In the genomic region with DNA sequence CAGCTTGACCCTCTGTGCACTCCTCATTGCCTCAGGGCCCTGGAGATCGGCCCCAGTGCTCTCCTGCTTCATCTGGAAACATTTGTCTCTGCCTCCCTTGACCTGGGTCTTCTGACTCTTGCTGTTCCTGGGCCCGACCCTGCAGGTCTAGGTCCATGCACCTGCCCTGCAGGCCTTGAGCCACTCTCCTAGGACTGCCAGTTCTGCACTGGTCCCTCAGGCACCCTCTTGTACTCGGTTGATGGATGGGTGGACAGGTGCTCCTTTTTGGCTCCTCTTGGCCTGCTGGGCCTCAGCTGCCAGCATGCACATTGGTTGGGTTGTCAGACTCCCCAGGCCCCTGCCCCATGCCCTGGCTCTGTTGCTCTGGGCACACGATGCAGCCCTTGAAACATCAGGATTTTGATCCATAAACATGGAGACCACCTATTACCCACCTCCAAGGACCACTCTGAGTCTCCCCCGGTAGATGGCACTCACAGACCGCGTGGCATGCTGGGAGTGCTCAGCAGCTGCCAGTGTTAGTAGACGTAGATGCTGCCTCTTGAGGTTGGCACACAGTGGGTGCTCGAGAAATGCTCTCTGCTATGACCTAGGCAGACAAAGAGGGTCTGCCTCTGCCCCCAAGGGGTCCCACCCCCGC, we compare ENCODE assay signal across 29 cellular contexts. TPM values are rescaled to one million over a fixed set of nuclear protein-coding genes. Genes with fewer than 3 reads are reported as not detected.
DNase-seq lines count a peak whose midpoint lies in the region; ATAC-seq, FAIRE-seq and TF ChIP-seq lines count a peak whose summit lies in the region.
"Had no signal": no experiment of that assay in that cellular context is flagged by ENCODE, and none has a peak within 500 bp of the region (broad histone marks: within the 10 kb centered on the region; RNA-seq: fewer than 3 reads in every experiment).

No MANE protein-coding gene starts in this region.

- intact Hi-C loops in gastrocnemius medialis (cut with DNase I; ENCODE audit: low total_unique reads): no loop called here

- no peak overlapping the region for H2BK20ac ChIP-seq in H1 (ENCODE audit: low read length)

- TF ChIP-seq EP300 in H1 (IDR thresholded peaks at IDR 0.05; ENCODE audit: borderline replicate concordance in 1 of 2, low read depth in 2 of 2, low read length in 2 of 2): no peak

- in situ Hi-C loops in gastrocnemius medialis (cut with MboI; ENCODE audit: low sequenced_read_pairs in 4 of 4): no loop called here

- 84% methylated on average over 10 of the region's 10 CpGs; no CpG with 5 or more reads in 1 of the 2 experiments for WGBS in H1 (ENCODE audit: extremely low coverage in 1 of 2, insufficient coverage in 1 of 2, insufficient read length in 1 of 2, insufficient replicate concordance in 2 of 2, low coverage in 1 of 2, low lambda C conversion rate in 2 of 2, missing lambda C conversion rate in 1 of 2), 2 experiments

- H4K20me1 ChIP-seq in OCI-LY3 (ENCODE audit: insufficient read depth, low read length) (no peaks in the 10 kb centered on the region), H1 (replicated peaks in 1 of 2; ENCODE audit: control insufficient read depth in 1 of 2, insufficient read depth in 2 of 2, low read length in 2 of 2) (peaks cover 11 to 26% of the 10 kb centered on the region in 2 experiments)

- H4K8ac ChIP-seq in H1 (ENCODE audit: extremely low read depth, insufficient read depth, low read length): no peak overlapping the region

- peaks cover 1% of the 10 kb centered on the region; the same call in 1 of the 2 replicates for H3K23me2 ChIP-seq in H1 (ENCODE audit: low read depth, low read length)

- no peak for FAIRE-seq in H1 (lab: Jason Lieb, UNC)
- FAIRE-seq: colon, RCC 7860 had no signal

- H3K23ac ChIP-seq in H1 (ENCODE audit: insufficient read length): no peak overlapping the region

- H3K9me3 ChIP-seq in OCI-LY3 (ENCODE audit: insufficient read depth, low read length) (no peaks in the 10 kb centered on the region), H1 (ENCODE audit: insufficient read depth in 2 of 2, low read depth in 1 of 2, low read length in 1 of 2) (no peaks in the 10 kb centered on the region), gastrocnemius medialis (no peaks in the 10 kb centered on the region)
- H3K9me3 ChIP-seq: breast epithelium, esophagus muscularis mucosa, right lobe of liver, SJSA1, suprapubic skin had no signal

- H3K79me1 ChIP-seq in H1 (ENCODE audit: low read depth, low read length): no peaks in the 10 kb centered on the region

- H3K36me3 ChIP-seq in OCI-LY3 (replicated peaks; ENCODE audit: low read depth, low read length): no peaks in the 10 kb centered on the region
- H3K36me3 ChIP-seq in H1 (ENCODE audit: control insufficient read depth in 2 of 4, insufficient read depth in 4 of 4, low read length in 3 of 4): peaks cover 0 to 7% (median 0%) of the 10 kb centered on the region in 4 experiments; a peak in 1 of 8 replicates
- no peaks in the 10 kb centered on the region for H3K36me3 ChIP-seq in gastrocnemius medialis
- H3K36me3 ChIP-seq: breast epithelium, SJSA1, suprapubic skin had no signal

- POLR2A ChIA-PET in H1 (lab: Charles Lee; ENCODE audit: partially characterized antibody): no interaction called here

- H3K27me3 ChIP-seq in OCI-LY3 (ENCODE audit: low read depth, low read length) (no peaks in the 10 kb centered on the region), H1 (replicated peaks in 1 of 4; ENCODE audit: control insufficient read depth in 3 of 4, extremely low read depth in 1 of 4, insufficient read depth in 3 of 4, low read length in 3 of 4) (peaks cover 31 to 51% (median 44%) of the 10 kb centered on the region in 4 experiments), gastrocnemius medialis (peaks cover 0 to 13% (median 9%) of the 10 kb centered on the region in 3 donors)
- H3K27me3 ChIP-seq: right lobe of liver had no signal

- no peak overlapping the region for H2BK15ac ChIP-seq in H1 (ENCODE audit: low read length)

- H3K4me2 ChIP-seq in OCI-LY3 (ENCODE audit: low read length) (no peak overlapping the region), H1 (ENCODE audit: insufficient read depth in 1 of 2, low read depth in 2 of 2, low read length in 2 of 2) (no peak overlapping the region)
- H3K4me2 ChIP-seq: hepatocyte had no signal

- TF ChIP-seq CTCF in GM12874 (IDR thresholded peaks at IDR 0.05; ENCODE audit: insufficient read depth, low read depth, low read length) (peak; percentile 19; the same call in 1 of the 2 replicates), OCI-LY3 (IDR thresholded peaks at IDR 0.05; ENCODE audit: low read depth, low read length) (0 out of 2 replicates have a peak, but pooled peaks have one; percentile 7), H1 (IDR thresholded peaks at IDR 0.05; ENCODE audit: control extremely low read depth in 1 of 3, insufficient read depth in 1 of 3, low read depth in 1 of 3, low read length in 3 of 3) (peak; percentile 4 to 15 (median 11); a peak in 2 of 4 replicates), gastrocnemius medialis (IDR thresholded peaks at IDR 0.05 in 4 of 5, conservative IDR thresholded peaks at IDR 0.05 in 1 of 5) (peak in 1 of 5 experiments; percentile 21)

- H3K14ac ChIP-seq in H1 (ENCODE audit: insufficient read length): no peak overlapping the region

- H2BK5ac ChIP-seq in H1 (ENCODE audit: low read depth, low read length): no peak overlapping the region

- H4K5ac ChIP-seq in H1 (ENCODE audit: insufficient read length, low read depth, low read length): no peak overlapping the region

- ATAC-seq in gastrocnemius medialis (peak; percentile 55 to 70), GM21529 (IDR thresholded peaks at IDR 0.05; ENCODE audit: unreplicated experiment) (no peak)
- ATAC-seq: activated CD8-positive, alpha-beta T cell treated with anti-CD3 and anti-CD28 coated beads for 36 hours; CD8-positive, alpha-beta T cell; right lobe of liver; stimulated activated memory B cell treated with anti-CD40 and anti-IgM and Interleukin-4, amounts not matched to agents 10 μg/mL and 1 μg/mL and 100 μg/mL, for 72 hours had no signal

- no peak overlapping the region for H3K9ac ChIP-seq in OCI-LY3 (ENCODE audit: low read length)
- no peak overlapping the region for H3K9ac ChIP-seq in H1 (replicated peaks in 1 of 4; ENCODE audit: extremely low read depth in 1 of 4, low read depth in 3 of 4, low read length in 3 of 4)

- peak; percentile 37 to 49 for TF ChIP-seq RAD21 in H1 (IDR thresholded peaks at IDR 0.05 in 1 of 2, conservative IDR thresholded peaks at IDR 0.05 in 1 of 2; ENCODE audit: low read depth in 2 of 2, low read length in 2 of 2)

- H2BK120ac ChIP-seq in H1 (replicated peaks; ENCODE audit: low read depth, low read length): no peak overlapping the region

- no peak overlapping the region for H3K56ac ChIP-seq in H1 (replicated peaks; ENCODE audit: insufficient read length, low read depth, low read length)

- no peak overlapping the region for H3K4ac ChIP-seq in H1 (replicated peaks; ENCODE audit: insufficient read length, low read depth, low read length)

- H3K4me3 ChIP-seq in OCI-LY3 (ENCODE audit: low read length) (no peak overlapping the region), H1 (ENCODE audit: extremely low read depth in 1 of 4, insufficient read depth in 2 of 4, low read depth in 3 of 4, low read length in 4 of 4) (no peak overlapping the region), gastrocnemius medialis (no peak overlapping the region)
- H3K4me3 ChIP-seq: breast epithelium, esophagus muscularis mucosa, hepatocyte, right lobe of liver, SJSA1, suprapubic skin had no signal

- H3K79me2 ChIP-seq in OCI-LY3 (ENCODE audit: low read length) (no peaks in the 10 kb centered on the region), H1 (ENCODE audit: control insufficient read depth in 1 of 2, insufficient read depth in 2 of 2, low read length in 2 of 2) (no peaks in the 10 kb centered on the region)
- H3K79me2 ChIP-seq: hepatocyte had no signal

- H4K91ac ChIP-seq in H1 (replicated peaks; ENCODE audit: insufficient read length, low read length): no peak overlapping the region

- H3K4me1 ChIP-seq in OCI-LY3 (ENCODE audit: low read length) (no peaks in the 10 kb centered on the region), H1 (replicated peaks in 1 of 4; ENCODE audit: control insufficient read depth in 3 of 4, insufficient read depth in 4 of 4, low read length in 3 of 4) (peaks cover 0 to 6% (median 0%) of the 10 kb centered on the region in 4 experiments; a peak in 2 of 7 replicates), gastrocnemius medialis (peaks cover 11 to 27% of the 10 kb centered on the region in 2 donors)
- H3K4me1 ChIP-seq: right lobe of liver, SJSA1 had no signal

- H2AFZ ChIP-seq in OCI-LY3 (ENCODE audit: low read depth, low read length) (no peak overlapping the region), H1 (ENCODE audit: low read length) (no peak overlapping the region)
- H2AFZ ChIP-seq: hepatocyte had no signal

- TF ChIP-seq POLR2A in H1 (IDR thresholded peaks at IDR 0.05; ENCODE audit: control extremely low read depth in 1 of 2, low read depth in 2 of 2, low read length in 2 of 2): no peak
- TF ChIP-seq POLR2A in gastrocnemius medialis (IDR thresholded peaks at IDR 0.05): no peak

- no peak overlapping the region for H3K27ac ChIP-seq in OCI-LY3 (ENCODE audit: low read length)
- no peak overlapping the region for H3K27ac ChIP-seq in H1 (ENCODE audit: low read depth, low read length)
- peak overlapping the region in 1 of 4 donors; percentile 68 for H3K27ac ChIP-seq in gastrocnemius medialis
- H3K27ac ChIP-seq: breast epithelium, esophagus muscularis mucosa, hepatocyte, right lobe of liver, SJSA1, suprapubic skin had no signal

- CTCF ChIA-PET in H1 (lab: Charles Lee; ENCODE audit: partially characterized antibody): interaction anchor here (0.7 to 1.4 kb wide), 3 partner anchors 18 to 79 kb away, joined by 3 to 5 read pairs (median 4); no protein-coding TSS in a partner anchor

- H2AK5ac ChIP-seq in H1 (ENCODE audit: low read depth, low read length): no peak overlapping the region

- no peak for DNase-seq in H1 (ENCODE audit: low read depth in 1 of 2, low spot score in 2 of 2)
- peak; percentile 43 to 60 for DNase-seq in gastrocnemius medialis
- DNase-seq in H4 (ENCODE audit: low spot score): no peak
- DNase-seq in stimulated activated CD4-positive, alpha-beta T cell treated with anti-CD3 and anti-CD28 coated beads, Interleukin-4, amount 100 ng/mL, for 4 hours: no peak
- DNase-seq: activated CD4-positive, CD25-positive, alpha-beta regulatory T cell treated with anti-CD3 and anti-CD28 coated beads, Interleukin-2, amount 50 U/mL, for 72 hours; activated CD8-positive, alpha-beta T cell treated with anti-CD3 and anti-CD28 coated beads for 36 hours; CD8-positive, alpha-beta T cell; DMS79 treated with DMSO at 0.1 percent for 48 hours; effector memory CD4-positive, alpha-beta T cell; foreskin melanocyte; KG1; NCI-H2171; NCI-H510A treated with DMSO at 0.1 percent for 48 hours; right lobe of liver; stimulated activated CD4-positive, alpha-beta T cell treated with anti-CD3 and anti-CD28 coated beads, Interleukin-12 subunit alpha, Interleukin-12 subunit beta, amount 100 ng/mL, for 4 hours; stimulated activated CD4-positive, alpha-beta T cell treated with anti-CD3 and anti-CD28 coated beads, Interleukin-4, amount 100 ng/mL, for 24 hours had no signal

- no peak overlapping the region for H2BK12ac ChIP-seq in H1 (ENCODE audit: low read depth, low read length)

- H3K18ac ChIP-seq in H1 (ENCODE audit: extremely low read depth, low read length): no peak overlapping the region

RNA-seq across cellular contexts. Expression of gene ACR, which starts 20.2 kb away (rescaled TPM):
- 0.56 TPM in 1 of 2 replicates, not detected in the other for total RNA-seq in H1 (2021; fragmentation: NEBNext Ultra II Directional; extraction: Animal tissue kit (Norgen Biotek cat#: 25700))
- 0.05 TPM in 1 of 2 replicates, not detected in the other for polyA plus RNA-seq in H1 (2011; rRNA removed)
- not detected for polyA plus RNA-seq in H1 (2011; cell fraction: cytosol; rRNA removed)
- 0.73 TPM for polyA plus RNA-seq in H1 (2011; cell fraction: nucleus; rRNA removed)
- 0.18 TPM in 1 of 4 replicates, not detected in the others for polyA plus RNA-seq in H1 (2012, experiment 1 of 2)
- not detected for polyA plus RNA-seq in H1 (2012, experiment 2 of 2)
- not detected for polyA plus RNA-seq in H1 (2013, experiment 1 of 2)
- polyA plus RNA-seq in H1 (2013, experiment 2 of 2): not detected
- polyA minus RNA-seq in H1 (2011; rRNA and poly(A)+ RNA removed): not detected in 2 replicates
- polyA minus RNA-seq in H1 (2011; cell fraction: cytosol; rRNA and poly(A)+ RNA removed): not detected
- not detected for polyA minus RNA-seq in H1 (2011; cell fraction: nucleus; rRNA and poly(A)+ RNA removed)
- total RNA-seq in gastrocnemius medialis: not detected
- not detected in 2 replicates for total RNA-seq in H4 (2014; rRNA removed; shearing (Covaris generic))
- total RNA-seq: activated CD8-positive, alpha-beta T cell treated with anti-CD3 and anti-CD28 coated beads for 36 hours; activated T-helper 2 cell treated with anti-CD3 and anti-CD28 coated beads, Interferon-gamma antibody, Interleukin-2, Interleukin-4, amounts not matched to agents 10 μg/mL and 5 μg/mL and 100 μg/mL, durations not matched to agents 14 hours and 24 hours and 36 hours; CD8-positive, alpha-beta T cell; hepatocyte; SJSA1; suprapubic skin had no signal
- polyA plus RNA-seq: hepatocyte, neural cell had no signal

RNA-seq across cellular contexts. Expression of gene SHANK3, which starts 45.2 kb away (rescaled TPM):
- 6.0 and 6.3 TPM in 2 replicates for total RNA-seq in H1 (2021; fragmentation: NEBNext Ultra II Directional; extraction: Animal tissue kit (Norgen Biotek cat#: 25700))
- polyA plus RNA-seq in H1 (2011; rRNA removed): 1.5 and 2.8 TPM in 2 replicates
- 2.0 TPM for polyA plus RNA-seq in H1 (2011; cell fraction: cytosol; rRNA removed)
- polyA plus RNA-seq in H1 (2011; cell fraction: nucleus; rRNA removed): 5.4 TPM
- polyA plus RNA-seq in H1 (2012, experiment 1 of 2): 2.9 to 5.2 TPM (median 4.1 TPM) in 4 replicates
- polyA plus RNA-seq in H1 (2012, experiment 2 of 2): 2.5 TPM
- polyA plus RNA-seq in H1 (2013, experiment 1 of 2): 1.7 TPM
- 1.7 TPM for polyA plus RNA-seq in H1 (2013, experiment 2 of 2)
- polyA minus RNA-seq in H1 (2011; rRNA and poly(A)+ RNA removed): 1.4 and 2.2 TPM in 2 replicates
- 2.9 TPM for polyA minus RNA-seq in H1 (2011; cell fraction: cytosol; rRNA and poly(A)+ RNA removed)
- polyA minus RNA-seq in H1 (2011; cell fraction: nucleus; rRNA and poly(A)+ RNA removed): 4.6 TPM
- 1 to 10 TPM; 3.8 to 9.8 (median 5.1) TPM for total RNA-seq in gastrocnemius medialis
- 0.19 and 0.62 TPM in 2 replicates for total RNA-seq in H4 (2014; rRNA removed; shearing (Covaris generic))
- total RNA-seq: CD8-positive, alpha-beta T cell had no signal

Comparison
In these comparisons a context has a peak if more than half of its experiments do, and no peak if none do; other contexts are left out.
1. DNase-seq: peak in gastrocnemius medialis (2 of 2); none in H1 (0 of 2), H4 (single experiment) and stimulated activated CD4-positive, alpha-beta T cell treated with anti-CD3 and anti-CD28 coated beads, Interleukin-4, amount 100 ng/mL, for 4 hours (0 of 2).